In genomic region chr12:64627781-64628180, GRCh38 we compare ENCODE assay signal across 8 cellular contexts. TPM values are rescaled to one million over a fixed set of nuclear protein-coding genes. Genes with fewer than 3 reads are reported as not detected.
DNase-seq lines count a peak whose midpoint lies in the region; ATAC-seq and TF ChIP-seq lines count a peak whose summit lies in the region.
"Had no signal": no experiment of that assay in that cellular context is flagged by ENCODE, and none has a peak within 500 bp of the region (broad histone marks: within the 10 kb centered on the region; RNA-seq: fewer than 3 reads in every experiment).

No MANE protein-coding gene starts in this region.

- H3K9me2 ChIP-seq in GM23338 (ENCODE audit: insufficient read depth) = no peaks in the 10 kb centered on the region

- no peaks in the 10 kb centered on the region for H3K27me3 ChIP-seq in GM23338 (ENCODE audit: insufficient read depth)
- no peaks in the 10 kb centered on the region for H3K27me3 ChIP-seq in heart right ventricle
- H3K27me3 ChIP-seq in H9 (ENCODE audit: insufficient read depth, low read length) = no peaks in the 10 kb centered on the region

- H3K79me1 ChIP-seq in H9 (ENCODE audit: insufficient read depth, low read depth, low read length, poor library complexity, severe bottlenecking) = peaks cover 10% of the 10 kb centered on the region

- H3K79me2 ChIP-seq in GM23338 (replicated peaks; ENCODE audit: insufficient read depth) (peaks cover 100% of the 10 kb centered on the region), H9 (ENCODE audit: insufficient read depth, low read length) (peaks cover 17% of the 10 kb centered on the region; the same call in 1 of the 2 replicates)

- no peaks in the 10 kb centered on the region for H3F3A ChIP-seq in GM23338 (replicated peaks; ENCODE audit: low read depth)

- H3K23ac ChIP-seq in H9 (ENCODE audit: insufficient read length, low read depth, low read length) = no peak overlapping the region

- H3K23me2 ChIP-seq in H9 (ENCODE audit: insufficient read length, low read depth, low read length, poor library complexity, severe bottlenecking) = no peaks in the 10 kb centered on the region

- H3K56ac ChIP-seq in H9 (ENCODE audit: insufficient read length, low read depth, low read length) = no peak overlapping the region

- H4K20me1 ChIP-seq in GM23338 (replicated peaks; ENCODE audit: insufficient read depth) (peaks cover 14% of the 10 kb centered on the region), H9 (ENCODE audit: control insufficient read depth, insufficient read depth, insufficient read length) (no peaks in the 10 kb centered on the region)

- H3K9me3 ChIP-seq in heart right ventricle = no peaks in the 10 kb centered on the region
- no peaks in the 10 kb centered on the region for H3K9me3 ChIP-seq in H9 (ENCODE audit: control insufficient read depth, low read depth, low read length)

- H3T11ph ChIP-seq in H9 (ENCODE audit: low read length) = no peak overlapping the region

- H3K4me1 Mint-ChIP-seq in GM23338 = peaks cover 30% of the 10 kb centered on the region
- peaks cover 67% of the 10 kb centered on the region for H3K4me1 Mint-ChIP-seq in stimulated activated memory B cell treated with anti-CD40 and anti-IgM and Interleukin-4, amounts not matched to agents 10 μg/mL and 1 μg/mL and 100 μg/mL, for 72 hours
- H3K4me1 Mint-ChIP-seq in H9 = peaks cover 24 to 35% of the 10 kb centered on the region in 2 experiments

- peaks cover 5% of the 10 kb centered on the region; the same call in 1 of the 2 replicates for H3K36me3 ChIP-seq in GM23338 (ENCODE audit: insufficient read depth)
- peaks cover 0 to 21% (median 0%) of the 10 kb centered on the region in 9 donors for H3K36me3 ChIP-seq in heart right ventricle

- ATAC-seq in GM23338 = no peak
- peak in 4 of 8 donors; percentile 8 to 58 (median 30) for ATAC-seq in heart right ventricle
- ATAC-seq in stimulated activated memory B cell treated with anti-CD40 and anti-IgM and Interleukin-4, amounts not matched to agents 10 μg/mL and 1 μg/mL and 100 μg/mL, for 72 hours = no peak
- no peak for ATAC-seq in GM21717 (IDR thresholded peaks at IDR 0.05; ENCODE audit: unreplicated experiment)

- peaks cover 2% of the 10 kb centered on the region; the same call in 2 of the 3 replicates for H3K9me3 Mint-ChIP-seq in GM23338
- peaks cover 4% of the 10 kb centered on the region for H3K9me3 Mint-ChIP-seq in stimulated activated memory B cell treated with anti-CD40 and anti-IgM and Interleukin-4, amounts not matched to agents 10 μg/mL and 1 μg/mL and 100 μg/mL, for 72 hours
- H3K9me3 Mint-ChIP-seq in H9 = no peaks in the 10 kb centered on the region

- H3K4me3 ChIP-seq in GM23338 = no peak overlapping the region
- H3K4me3 ChIP-seq in heart right ventricle = no peak overlapping the region

- no peak overlapping the region for H3K18ac ChIP-seq in H9 (ENCODE audit: insufficient read length, low read depth, low read length)

- H3K27ac ChIP-seq in GM23338 (ENCODE audit: low read depth) (peak overlapping the region; percentile 61; the same call in 1 of the 2 replicates), heart right ventricle (peak overlapping the region in 6 of 10 donors; percentile 15 to 91 (median 85)), H9 (ENCODE audit: insufficient read length, low read depth, low read length) (no peak overlapping the region)

- no peak overlapping the region for H2BK5ac ChIP-seq in H9 (ENCODE audit: insufficient read length, low read length)

- H3K4me3 Mint-ChIP-seq in GM23338 (no peak overlapping the region), H9 (no peak overlapping the region)
- H3K4me3 Mint-ChIP-seq in stimulated activated memory B cell treated with anti-CD40 and anti-IgM and Interleukin-4, amounts not matched to agents 10 μg/mL and 1 μg/mL and 100 μg/mL, for 72 hours = no peak overlapping the region

- no peak overlapping the region for H3K9ac ChIP-seq in H9 (ENCODE audit: extremely low read depth, insufficient read length, low read length)

- 0 out of 2 replicates have a peak overlapping the region, but pooled peaks have one; percentile 21 for H3K4me2 ChIP-seq in GM23338
- no peak overlapping the region for H3K4me2 ChIP-seq in H9 (ENCODE audit: insufficient read depth, insufficient read length, low read length)

- H4K91ac ChIP-seq in H9 (ENCODE audit: insufficient read length, low read depth, low read length) = no peak overlapping the region

- TF ChIP-seq CTCF in GM23338 (conservative IDR thresholded peaks at IDR 0.05; ENCODE audit: low read depth in 2 of 2) (no peak), heart right ventricle (IDR thresholded peaks at IDR 0.05) (no peak), H9 (conservative IDR thresholded peaks at IDR 0.05) (no peak)

- H3K36me3 Mint-ChIP-seq in GM23338 (ENCODE audit: low read depth) (peaks cover 21% of the 10 kb centered on the region), H9 (ENCODE audit: insufficient read depth in 1 of 3, low read depth in 3 of 3) (peaks cover 20 to 22% (median 20%) of the 10 kb centered on the region in 3 experiments)
- H3K36me3 Mint-ChIP-seq in stimulated activated memory B cell treated with anti-CD40 and anti-IgM and Interleukin-4, amounts not matched to agents 10 μg/mL and 1 μg/mL and 100 μg/mL, for 72 hours = peaks cover 27% of the 10 kb centered on the region

- no peak overlapping the region for H3K14ac ChIP-seq in H9 (ENCODE audit: insufficient read depth, low read length)

- no peak for DNase-seq in GM23338 (ENCODE audit: low spot score)
- DNase-seq in amniotic epithelial cell (ENCODE audit: low read depth) = peak; percentile 81
- DNase-seq in heart right ventricle = no peak
- DNase-seq in stimulated activated CD4-positive, alpha-beta T cell treated with anti-CD3 and anti-CD28 coated beads, Interleukin-12 subunit alpha, Interleukin-12 subunit beta, amount 100 ng/mL, for 4 hours = no peak
- no peak for DNase-seq in H9
- DNase-seq: GOT3 had no signal

- H4K5ac ChIP-seq in H9 (ENCODE audit: insufficient read length, low read depth, low read length) = no peak overlapping the region

- H2BK20ac ChIP-seq in H9 (ENCODE audit: low read depth, low read length, poor library complexity, severe bottlenecking) = no peak overlapping the region

- no peak overlapping the region for H2AK5ac ChIP-seq in H9 (ENCODE audit: insufficient read length, low read length)

- peaks cover 9% of the 10 kb centered on the region for H3K27me3 Mint-ChIP-seq in GM23338 (ENCODE audit: insufficient read depth, low read depth, poor library complexity)
- no peaks in the 10 kb centered on the region for H3K27me3 Mint-ChIP-seq in stimulated activated memory B cell treated with anti-CD40 and anti-IgM and Interleukin-4, amounts not matched to agents 10 μg/mL and 1 μg/mL and 100 μg/mL, for 72 hours
- H3K27me3 Mint-ChIP-seq in H9 (ENCODE audit: low read depth) = no peaks in the 10 kb centered on the region

- H2BK15ac ChIP-seq in H9 (ENCODE audit: low read depth, low read length) = no peak overlapping the region

- no peak overlapping the region for H2AFZ ChIP-seq in GM23338
- no peak overlapping the region for H2AFZ ChIP-seq in H9 (ENCODE audit: low read length)

- intact Hi-C loops in heart right ventricle (cut with DNase I) = loop anchor here in 2 of 10 donors (5.0 kb wide), 1 partner anchor 50 kb away; no protein-coding TSS in a partner anchor

- no peak overlapping the region for H3K4ac ChIP-seq in H9 (ENCODE audit: low read depth, low read length)

- no peak overlapping the region for H4K8ac ChIP-seq in H9 (replicated peaks; ENCODE audit: insufficient read length, low read depth, low read length)

- no peak overlapping the region for H3K27ac Mint-ChIP-seq in GM23338
- peak overlapping the region; percentile 64 for H3K27ac Mint-ChIP-seq in stimulated activated memory B cell treated with anti-CD40 and anti-IgM and Interleukin-4, amounts not matched to agents 10 μg/mL and 1 μg/mL and 100 μg/mL, for 72 hours
- H3K27ac Mint-ChIP-seq in H9 = 0 out of 7 replicates have a peak overlapping the region, but pooled peaks of 1 of the 3 experiments have one; percentile 12

- peaks cover 32% of the 10 kb centered on the region for H3K4me1 ChIP-seq in GM23338 (ENCODE audit: insufficient read depth)
- peaks cover 10 to 90% (median 63%) of the 10 kb centered on the region in 9 donors for H3K4me1 ChIP-seq in heart right ventricle
- peaks cover 3% of the 10 kb centered on the region; the same call in 1 of the 2 replicates for H3K4me1 ChIP-seq in H9 (ENCODE audit: insufficient read depth, low read length)

- H2BK12ac ChIP-seq in H9 (ENCODE audit: insufficient read length, low read depth, low read length) = no peak overlapping the region

- H2BK120ac ChIP-seq in H9 (ENCODE audit: low read depth, low read length, poor library complexity, severe bottlenecking) = no peak overlapping the region

TF ChIP-seq in GM23338, 12 proteins besides CTCF, POLR2A, EP300 and RAD21 (continues in another document):
- TF ChIP-seq ETS1 (IDR thresholded peaks at IDR 0.05) (no peak), STAT1 (IDR thresholded peaks at IDR 0.05; ENCODE audit: unreplicated experiment) (no peak), POLR2AphosphoS5 (IDR thresholded peaks at IDR 0.05; ENCODE audit: low read depth) (no peak), ZNF331 (CRISPR knock-in tag; IDR thresholded peaks at IDR 0.05; ENCODE audit: low read depth) (no peak), JUNB (IDR thresholded peaks at IDR 0.05; ENCODE audit: unreplicated experiment) (no peak), EZH2phosphoT487 (IDR thresholded peaks at IDR 0.05; ENCODE audit: unreplicated experiment) (no peak), ZNF114 (CRISPR knock-in tag; IDR thresholded peaks at IDR 0.05) (no peak), EZH2 (IDR thresholded peaks at IDR 0.05; ENCODE audit: low read depth, unreplicated experiment) (no peak), CREB1 (CRISPR knock-in tag; IDR thresholded peaks at IDR 0.05; ENCODE audit: low read depth) (no peak)

RNA-seq across cellular contexts. Expression of gene RASSF3, which starts 17.5 kb away (rescaled TPM):
- 39.6 and 48.1 TPM in 2 replicates for total RNA-seq in GM23338 (2014; rRNA removed; shearing (Covaris generic))
- 20.6 and 21.3 TPM in 2 replicates for polyA plus RNA-seq in GM23338 (2016; fragmentation: Nextera tagmentation; extraction: Ambion mirVana)
- 100 to 1,000 TPM in 3 of 10 donors, 10 to 100 TPM in 7; 55.1 to 159 (median 89.3) TPM for total RNA-seq in heart right ventricle
- 10 to 100 TPM; 21.6 to 35.8 TPM for polyA plus RNA-seq in heart right ventricle
- total RNA-seq in H9 (2021) = 45.1 and 45.9 TPM in 2 replicates
